ENCODE assay signal across 1 cellular context in genomic region chr11:94563176-94563847, GRCh38.
TF ChIP-seq lines count a peak whose summit lies in the region.

No MANE protein-coding gene starts in this region.

TF ChIP-seq in K562, 482 proteins besides CTCF, POLR2A, EP300 and RAD21 (continued from another document and continues in another):
- TF ChIP-seq MGA (IDR thresholded peaks at IDR 0.05) (no peak), PHF8 (IDR thresholded peaks at IDR 0.05; ENCODE audit: borderline replicate concordance, low read length) (no peak), KLF16 (IDR thresholded peaks at IDR 0.05) (no peak), RFX1 (IDR thresholded peaks at IDR 0.05) (peak; percentile 30; the same call in 1 of the 2 replicates), LCOR (CRISPR knock-in tag; IDR thresholded peaks at IDR 0.05) (no peak), CREB3L1 (IDR thresholded peaks at IDR 0.05; ENCODE audit: borderline replicate concordance, low read depth) (no peak), BCL6 (CRISPR knock-in tag; IDR thresholded peaks at IDR 0.05) (no peak), HMGXB4 (CRISPR knock-in tag; IDR thresholded peaks at IDR 0.05) (no peak), ZFP91 (CRISPR knock-in tag; IDR thresholded peaks at IDR 0.05) (no peak), RBM39 (optimal IDR thresholded peaks at IDR 0.05; ENCODE audit: low read depth, low read length) (no peak), ZC3H8 (IDR thresholded peaks at IDR 0.05) (no peak), ZSCAN29 (IDR thresholded peaks at IDR 0.05) (no peak), ZNF217 (CRISPR knock-in tag; IDR thresholded peaks at IDR 0.05) (no peak), TCF7L2 (IDR thresholded peaks at IDR 0.05; ENCODE audit: low read depth, low read length) (no peak), ATF3 (IDR thresholded peaks at IDR 0.05) (peak; percentile 59), ATF3 (CRISPR knock-in tag; conservative IDR thresholded peaks at IDR 0.05) (no peak), AFF4 (CRISPR knock-in tag; IDR thresholded peaks at IDR 0.05) (no peak), ESRRB (CRISPR knock-in tag; IDR thresholded peaks at IDR 0.05; ENCODE audit: borderline replicate concordance) (no peak), ZNF143 (CRISPR knock-in tag; IDR thresholded peaks at IDR 0.05) (no peak), IRF2 (CRISPR knock-in tag; IDR thresholded peaks at IDR 0.05) (no peak), ZNF668 (CRISPR knock-in tag; IDR thresholded peaks at IDR 0.05) (no peak), JUND (IDR thresholded peaks at IDR 0.05; ENCODE audit: borderline replicate concordance, low read depth, low read length) (peak; percentile 83), JUND (tag; IDR thresholded peaks at IDR 0.05; ENCODE audit: borderline replicate concordance, low read depth, low read length) (peak; percentile 57; the same call in 2 of the 3 replicates), DACH1 (IDR thresholded peaks at IDR 0.05; ENCODE audit: partially characterized antibody) (no peak), MEF2D (tag; conservative IDR thresholded peaks at IDR 0.05; ENCODE audit: low read depth) (peak; percentile 83), ARID4B (CRISPR knock-in tag; IDR thresholded peaks at IDR 0.05) (no peak), E2F4 (CRISPR knock-in tag; IDR thresholded peaks at IDR 0.05; ENCODE audit: low read depth) (no peak)
